Comparison of ENCODE assay signal across 8 cellular contexts in genomic region chr3:9396632-9397330, GRCh38. TPM values are rescaled to one million over a fixed set of nuclear protein-coding genes. Genes with fewer than 3 reads are reported as not detected.
DNase-seq lines count a peak whose midpoint lies in the region; ATAC-seq and TF ChIP-seq lines count a peak whose summit lies in the region.

No MANE protein-coding gene starts in this region.

- intact Hi-C loops in Caco-2 (cut with micrococcal nuclease; ENCODE audit: unreplicated experiment), result loop anchor here (1.0 kb wide), 3 partner anchors 27 to 43 kb away; partner anchors contain the start of gene THUMPD3

- H3K4me3 ChIP-seq in Caco-2 (ENCODE audit: low read depth, low read length), result peak overlapping the region; percentile 91
- H3K4me3 ChIP-seq in HUES48 (ENCODE audit: low read depth, low read length), result peak overlapping the region; percentile 83
- peak overlapping the region; percentile 66 for H3K4me3 ChIP-seq in NT2/D1 (ENCODE audit: insufficient read length, low read depth)
- peak overlapping the region; percentile 97 for H3K4me3 ChIP-seq in endodermal cell (ENCODE audit: low read length)
- peak overlapping the region; percentile 83 for H3K4me3 ChIP-seq in mesendoderm (ENCODE audit: low read length)

- peak overlapping the region; percentile 97 for H3K56ac ChIP-seq in mesendoderm (ENCODE audit: low read length)

- peak overlapping the region; percentile 59 for H3K4ac ChIP-seq in mesendoderm (ENCODE audit: low read depth, low read length)

- no peak for TF ChIP-seq CTCF in Caco-2 (IDR thresholded peaks at IDR 0.05; ENCODE audit: insufficient read depth in 1 of 2, low read depth in 1 of 2, low read length in 1 of 2, severe bottlenecking in 1 of 2, unreplicated experiment in 1 of 2)
- no peak for TF ChIP-seq CTCF in endodermal cell (conservative IDR thresholded peaks at IDR 0.05)

- peak overlapping the region; percentile 95 for H3K27ac Mint-ChIP-seq in Caco-2 (ENCODE audit: unreplicated experiment)
- H3K27ac Mint-ChIP-seq in endodermal cell, result peak overlapping the region; percentile 99

- no TSS peak for BruUV-seq in Caco-2 (replicated peaks; lab: Mats Ljungman, UMichigan)

- H3K4me2 ChIP-seq in mesendoderm (ENCODE audit: low read length), result no peak overlapping the region

- no peaks in the 10 kb centered on the region for H3K27me3 Mint-ChIP-seq in Caco-2 (ENCODE audit: insufficient read depth, unreplicated experiment)
- H3K27me3 Mint-ChIP-seq in endodermal cell (ENCODE audit: insufficient read depth), result no peaks in the 10 kb centered on the region

- POLR2A ChIA-PET in Caco-2 (lab: Charles Lee), result interaction anchor here (0.5 to 3.2 kb wide), 16 partner anchors 9 to 536 kb away, joined by 3 to 49 read pairs (median 4); partner anchors contain the start of genes ARPC4, RPUSD3 and THUMPD3

- H2AK5ac ChIP-seq in mesendoderm (ENCODE audit: low read length), result no peak overlapping the region

- H3K27me3 ChIP-seq in Caco-2 (replicated peaks; ENCODE audit: control insufficient read depth, insufficient read depth, low read length), result no peaks in the 10 kb centered on the region
- H3K27me3 ChIP-seq in HUES48 (ENCODE audit: control insufficient read depth, insufficient read depth, low read length), result no peaks in the 10 kb centered on the region
- no peaks in the 10 kb centered on the region for H3K27me3 ChIP-seq in NT2/D1 (ENCODE audit: insufficient read depth, insufficient read length)
- H3K27me3 ChIP-seq in endodermal cell (ENCODE audit: control insufficient read depth, insufficient read depth, low read length, poor library complexity, severe bottlenecking), result no peaks in the 10 kb centered on the region
- no peaks in the 10 kb centered on the region for H3K27me3 ChIP-seq in mesendoderm (ENCODE audit: insufficient read depth, low read length, poor library complexity)

- H3K4me1 ChIP-seq in Caco-2 (peaks cover 30% of the 10 kb centered on the region), HUES48 (ENCODE audit: control insufficient read depth, insufficient read depth, low read length) (peaks cover 26% of the 10 kb centered on the region), NT2/D1 (ENCODE audit: insufficient read depth, insufficient read length) (peaks cover 3% of the 10 kb centered on the region), endodermal cell (ENCODE audit: control insufficient read depth, insufficient read depth, low read length) (peaks cover 7% of the 10 kb centered on the region), mesendoderm (ENCODE audit: control insufficient read depth, low read depth, low read length) (peaks cover 7% of the 10 kb centered on the region)

- no peak overlapping the region for H2BK5ac ChIP-seq in mesendoderm (ENCODE audit: low read length)

- no peak overlapping the region for H3K23ac ChIP-seq in mesendoderm (ENCODE audit: low read length)

- H3K9me3 ChIP-seq in Caco-2 (no peaks in the 10 kb centered on the region), HUES48 (ENCODE audit: control insufficient read depth, insufficient read depth, low read length) (no peaks in the 10 kb centered on the region), NT2/D1 (ENCODE audit: insufficient read depth, low read length) (no peaks in the 10 kb centered on the region), endodermal cell (ENCODE audit: control insufficient read depth, low read length) (no peaks in the 10 kb centered on the region)

- H3K36me3 ChIP-seq in Caco-2 (ENCODE audit: control insufficient read depth, insufficient read depth, low read length) (no peaks in the 10 kb centered on the region), HUES48 (ENCODE audit: control insufficient read depth, insufficient read depth, low read length) (peaks cover 36% of the 10 kb centered on the region), NT2/D1 (ENCODE audit: insufficient read depth, insufficient read length, low read length) (peaks cover 43% of the 10 kb centered on the region), endodermal cell (ENCODE audit: control insufficient read depth, insufficient read depth, low read length) (peaks cover 36% of the 10 kb centered on the region), mesendoderm (ENCODE audit: control insufficient read depth, insufficient read depth, low read length) (no peaks in the 10 kb centered on the region)

- DNase-seq in Caco-2 (peak; percentile 99), NT2/D1 (ENCODE audit: low read depth, low spot score) (peak; percentile 98), endodermal cell (peak; percentile 99), mesendoderm (peak; percentile 100)
- peak; percentile 95 for DNase-seq in activated CD8-positive, alpha-beta memory T cell treated with anti-CD3 and anti-CD28 coated beads, Interleukin-2, amount 50 U/mL, for 24 hours (ENCODE audit: extremely low read depth)
- peak; percentile 98 for DNase-seq in stimulated activated CD8-positive, alpha-beta memory T cell treated with anti-CD3 and anti-CD28 coated beads, Interleukin-12 subunit alpha, Interleukin-12 subunit beta, amount 100 ng/mL, for 4 hours (ENCODE audit: low read depth)

- no peak overlapping the region for H2BK15ac ChIP-seq in mesendoderm (replicated peaks; ENCODE audit: low read depth)

- H2BK120ac ChIP-seq in mesendoderm (ENCODE audit: low read depth, low read length), result no peak overlapping the region

- H3K27ac ChIP-seq in HUES48 (ENCODE audit: low read depth, low read length) (peak overlapping the region; percentile 100), endodermal cell (ENCODE audit: low read depth, low read length) (peak overlapping the region; percentile 99), mesendoderm (ENCODE audit: low read depth, low read length) (peak overlapping the region; percentile 99)

- H3K18ac ChIP-seq in mesendoderm (ENCODE audit: low read length), result peak overlapping the region; percentile 94

- peak overlapping the region; percentile 89 for H3K9ac ChIP-seq in HUES48 (ENCODE audit: low read depth, low read length)
- peak overlapping the region; percentile 80 for H3K9ac ChIP-seq in NT2/D1 (ENCODE audit: insufficient read length, low read depth)
- H3K9ac ChIP-seq in endodermal cell (ENCODE audit: extremely low read depth, low read length, poor library complexity, severe bottlenecking), result peak overlapping the region; percentile 76
- H3K9ac ChIP-seq in mesendoderm (ENCODE audit: low read length), result peak overlapping the region; percentile 85

- peaks cover 76% of the 10 kb centered on the region for H3K79me2 ChIP-seq in mesendoderm (ENCODE audit: control insufficient read depth, insufficient read depth, low read length)

- peak; percentile 69 for ATAC-seq in GM21423 (IDR thresholded peaks at IDR 0.05; ENCODE audit: unreplicated experiment)

- H4K5ac ChIP-seq in mesendoderm (ENCODE audit: low read length), result no peak overlapping the region

- WGBS in endodermal cell (ENCODE audit: insufficient coverage in 1 of 2, insufficient read length in 1 of 2), 2 experiments, result 0 to 2% methylated on average over 13 to 70 of the region's 71 CpGs
- no CpG with 5 or more reads among the region's 71 CpGs for WGBS in mesendoderm (ENCODE audit: extremely low coverage, insufficient coverage, low lambda C conversion rate)

- H3K4me3 Mint-ChIP-seq in Caco-2 (ENCODE audit: unreplicated experiment), result peak overlapping the region; percentile 94
- H3K4me3 Mint-ChIP-seq in endodermal cell, result peak overlapping the region; percentile 97

- H3K36me3 Mint-ChIP-seq in Caco-2 (ENCODE audit: insufficient read depth, unreplicated experiment), result peaks cover 63% of the 10 kb centered on the region
- peaks cover 43% of the 10 kb centered on the region for H3K36me3 Mint-ChIP-seq in endodermal cell (ENCODE audit: low read depth)

- H3K4me1 Mint-ChIP-seq in Caco-2 (ENCODE audit: low read depth, unreplicated experiment), result peaks cover 18% of the 10 kb centered on the region
- peaks cover 59% of the 10 kb centered on the region for H3K4me1 Mint-ChIP-seq in endodermal cell

- no peaks in the 10 kb centered on the region for H3K79me1 ChIP-seq in mesendoderm (ENCODE audit: low read length)

- CTCF ChIA-PET in Caco-2 (lab: Charles Lee), result interaction anchor here (1.3 to 2.3 kb wide), 3 partner anchors 25 to 44 kb away, joined by 4 to 9 read pairs (median 6); partner anchors contain the start of gene THUMPD3

- H3K9me3 Mint-ChIP-seq in Caco-2 (ENCODE audit: unreplicated experiment), result no peaks in the 10 kb centered on the region
- no peaks in the 10 kb centered on the region for H3K9me3 Mint-ChIP-seq in endodermal cell

- H4K8ac ChIP-seq in mesendoderm (ENCODE audit: low read depth, low read length), result peak overlapping the region; percentile 97

RNA-seq across cellular contexts. Expression of gene SETD5, which starts 0.6 kb away (rescaled TPM):
- total RNA-seq in Caco-2 (2022) (140 and 155 TPM in 2 replicates), endodermal cell (100 to 1,000 TPM; 261 to 289 TPM)
- polyA plus RNA-seq in endodermal cell (2013, experiment 1 of 2), result 232 TPM
- 214 TPM for polyA plus RNA-seq in endodermal cell (2013, experiment 2 of 2)
- 152 TPM for polyA plus RNA-seq in mesendoderm (2013, experiment 1 of 2)
- 139 TPM for polyA plus RNA-seq in mesendoderm (2013, experiment 2 of 2)

RNA-seq across cellular contexts. Expression of gene THUMPD3, which starts 33.9 kb away (rescaled TPM):
- total RNA-seq in Caco-2 (2022), result 56.0 and 62.2 TPM in 2 replicates
- total RNA-seq in endodermal cell, result 10 to 100 TPM; 55.7 to 61.8 TPM
- 58.0 TPM for polyA plus RNA-seq in endodermal cell (2013, experiment 1 of 2)
- 62.1 TPM for polyA plus RNA-seq in endodermal cell (2013, experiment 2 of 2)
- polyA plus RNA-seq in mesendoderm (2013, experiment 1 of 2), result 36.5 TPM
- 37.8 TPM for polyA plus RNA-seq in mesendoderm (2013, experiment 2 of 2)

Comparison
In these comparisons a context has a peak if more than half of its experiments do, and no peak if none do; other contexts are left out.
1. Peak in every context shown above with its lines: DNase-seq, ATAC-seq, H3K4me3 ChIP-seq and H3K27ac ChIP-seq.